In the genomic region with DNA sequence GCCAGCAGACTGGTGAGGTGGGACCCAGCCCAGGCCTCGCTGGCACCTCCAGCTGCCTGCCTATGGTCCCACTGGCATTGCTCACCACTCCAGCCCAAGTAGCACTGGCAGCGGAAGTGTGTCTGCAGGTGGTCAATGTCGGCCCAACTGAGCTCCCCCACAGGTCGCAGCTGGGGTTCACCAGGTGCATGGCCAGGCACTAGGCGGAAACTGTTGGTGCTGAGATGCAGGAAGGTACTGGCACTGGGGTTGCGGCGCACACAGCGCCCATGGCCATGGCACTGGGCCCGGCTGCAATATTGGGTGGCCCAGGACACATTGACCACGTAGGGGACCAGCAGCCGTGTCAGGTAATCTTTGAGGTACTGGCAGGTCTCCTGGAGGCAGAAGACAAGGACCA, we compare ENCODE assay signal across 20 cellular contexts. TPM values are rescaled to one million over a fixed set of nuclear protein-coding genes. Genes with fewer than 3 reads are reported as not detected.
A peak's percentile ranks its signal among the peaks of the same experiment; 100 is the strongest.
DNase-seq lines count a peak whose midpoint lies in the region; ATAC-seq, FAIRE-seq and TF ChIP-seq lines count a peak whose summit lies in the region.
"Had no signal": no experiment of that assay in that cellular context is flagged by ENCODE, and none has a peak within 500 bp of the region (broad histone marks: within the 10 kb centered on the region; RNA-seq: fewer than 3 reads in every experiment).

No MANE protein-coding gene starts in this region.

- in situ Hi-C loops in transverse colon (cut with MboI; ENCODE audit: low pct_ligation_motif_present in 1 of 4, low pct_unique_long_range_greater_than_20kb in 1 of 4, low sequenced_read_pairs in 3 of 4) = no loop called here

- peaks cover 17% of the 10 kb centered on the region for H3K23me2 ChIP-seq in H1 (ENCODE audit: low read depth, low read length)

- no peak overlapping the region for H3K14ac ChIP-seq in H1 (ENCODE audit: insufficient read length)

- no peak overlapping the region for H3K18ac ChIP-seq in H1 (ENCODE audit: extremely low read depth, low read length)

- POLR2A ChIA-PET in H1 (lab: Charles Lee; ENCODE audit: partially characterized antibody) = interaction anchor here (0.7 to 12.6 kb wide), 6 partner anchors 12 to 34 kb away, joined by 3 to 149 read pairs (median 6); partner anchors contain the start of genes HYAL1, HYAL3, IFRD2 and NAA80

- 95% methylated on average over 11 of the region's 11 CpGs; no CpG with 5 or more reads in 1 of the 2 experiments for WGBS in H1 (ENCODE audit: extremely low coverage in 1 of 2, insufficient coverage in 1 of 2, insufficient read length in 1 of 2, insufficient replicate concordance in 2 of 2, low coverage in 1 of 2, low lambda C conversion rate in 2 of 2, missing lambda C conversion rate in 1 of 2), 2 experiments
- WGBS in transverse colon (ENCODE audit: low coverage in 1 of 2), 2 donors = 85% methylated on average over 8 of the region's 11 CpGs; no CpG with 5 or more reads in 1 of the 2 donors

- no peak overlapping the region for H3K4me3 ChIP-seq in H1 (ENCODE audit: extremely low read depth in 1 of 4, insufficient read depth in 2 of 4, low read depth in 3 of 4, low read length in 4 of 4)
- H3K4me3 ChIP-seq in muscle layer of duodenum (ENCODE audit: low read depth in 1 of 2, low read length in 2 of 2) = peak overlapping the region; percentile 30 to 87
- H3K4me3 ChIP-seq in transverse colon = no peak overlapping the region
- H3K4me3 ChIP-seq: MG63, ovary, thoracic aorta had no signal

- no peak overlapping the region for H3K23ac ChIP-seq in H1 (ENCODE audit: insufficient read length)

- no peak overlapping the region for H3K4me3 Mint-ChIP-seq in activated CD8-positive, alpha-beta memory T cell treated with anti-CD3 and anti-CD28 coated beads, Interleukin-2, amount 10 ng/mL, durations not matched to agents 7 days and 5 days
- H3K4me3 Mint-ChIP-seq: activated naive CD8-positive, alpha-beta T cell treated with anti-CD3 and anti-CD28 coated beads, Interleukin-2, amount 10 ng/mL, durations not matched to agents 7 days and 5 days had no signal

- H2AK5ac ChIP-seq in H1 (ENCODE audit: low read depth, low read length) = no peak overlapping the region

- no peak overlapping the region for H3K56ac ChIP-seq in H1 (replicated peaks; ENCODE audit: insufficient read length, low read depth, low read length)

- H2BK15ac ChIP-seq in H1 (ENCODE audit: low read length) = 0 out of 2 replicates have a peak overlapping the region, but pooled peaks have one; percentile 10

- no peak overlapping the region for H2BK5ac ChIP-seq in H1 (ENCODE audit: low read depth, low read length)

- CTCF ChIA-PET in activated CD8-positive, alpha-beta memory T cell treated with anti-CD3 and anti-CD28 coated beads, Interleukin-2, amount 10 ng/mL, durations not matched to agents 7 days and 5 days (lab: Charles Lee) = interaction anchor here (1.9 to 18.0 kb wide), 3 partner anchors 15 to 57 kb away, joined by 4 to 266 read pairs (median 6); partner anchors contain the start of genes HYAL1, HYAL3, IFRD2 and NAA80
- CTCF ChIA-PET in H1 (lab: Charles Lee; ENCODE audit: partially characterized antibody) = interaction anchor here (0.6 to 3.9 kb wide), 8 partner anchors 10 to 139 kb away, joined by 3 to 17 read pairs (median 4); partner anchors contain the start of genes HYAL1 and TUSC2

- H3K4me1 ChIP-seq in H1 (replicated peaks in 1 of 4; ENCODE audit: control insufficient read depth in 3 of 4, insufficient read depth in 4 of 4, low read length in 3 of 4) (peaks cover 0 to 22% (median 16%) of the 10 kb centered on the region in 4 experiments; a peak in 6 of 7 replicates), muscle layer of duodenum (ENCODE audit: control insufficient read depth in 1 of 2, insufficient read depth in 2 of 2, low read length in 2 of 2) (peaks cover 19 to 50% of the 10 kb centered on the region in 2 donors), transverse colon (peaks cover 35 to 59% (median 54%) of the 10 kb centered on the region in 4 donors)

- no peak for TF ChIP-seq RAD21 in H1 (IDR thresholded peaks at IDR 0.05 in 1 of 2, conservative IDR thresholded peaks at IDR 0.05 in 1 of 2; ENCODE audit: low read depth in 2 of 2, low read length in 2 of 2)

- TF ChIP-seq POLR2A in H1 (IDR thresholded peaks at IDR 0.05; ENCODE audit: control extremely low read depth in 1 of 2, low read depth in 2 of 2, low read length in 2 of 2) = no peak
- TF ChIP-seq POLR2A in transverse colon (IDR thresholded peaks at IDR 0.05) = no peak
- TF ChIP-seq POLR2A in GM18505 (IDR thresholded peaks at IDR 0.05; ENCODE audit: borderline replicate concordance, extremely low read depth, insufficient read depth, insufficient read length) = no peak

- no peak for FAIRE-seq in H1 (lab: Jason Lieb, UNC)
- FAIRE-seq: G401.6 had no signal

- H2BK20ac ChIP-seq in H1 (ENCODE audit: low read length) = no peak overlapping the region

- peaks cover 50% of the 10 kb centered on the region for H3K4me1 Mint-ChIP-seq in activated CD8-positive, alpha-beta memory T cell treated with anti-CD3 and anti-CD28 coated beads, Interleukin-2, amount 10 ng/mL, durations not matched to agents 7 days and 5 days

- no peaks in the 10 kb centered on the region for H3K9me3 Mint-ChIP-seq in activated CD8-positive, alpha-beta memory T cell treated with anti-CD3 and anti-CD28 coated beads, Interleukin-2, amount 10 ng/mL, durations not matched to agents 7 days and 5 days (ENCODE audit: low read depth)
- H3K9me3 Mint-ChIP-seq: activated naive CD8-positive, alpha-beta T cell treated with anti-CD3 and anti-CD28 coated beads, Interleukin-2, amount 10 ng/mL, durations not matched to agents 7 days and 5 days had no signal

- DNase-seq in activated CD8-positive, alpha-beta memory T cell treated with anti-CD3 and anti-CD28 coated beads, Interleukin-2, amount 10 ng/mL, durations not matched to agents 7 days and 5 days = peak; percentile 38
- no peak for DNase-seq in activated CD8-positive, alpha-beta memory T cell treated with anti-CD3 and anti-CD28 coated beads, Interleukin-2, amount 50 U/mL, for 4 hours
- DNase-seq in H1 (ENCODE audit: low read depth in 1 of 2, low spot score in 2 of 2) = no peak
- no peak for DNase-seq in transverse colon
- DNase-seq in HCEC 1CT = no peak
- no peak for DNase-seq in posterior vena cava (ENCODE audit: low spot score)
- DNase-seq: 8988T; activated naive CD8-positive, alpha-beta T cell treated with anti-CD3 and anti-CD28 coated beads, Interleukin-2, amount 10 ng/mL, durations not matched to agents 7 days and 5 days; activated T-cell treated with anti-CD3 and anti-CD28 coated beads for 4 hours; cerebellar nuclear complex; erythroblast; MG63; NCI-H2081; NCI-H82; ovary; SIG-M5 had no signal

- H3K27me3 Mint-ChIP-seq in activated CD8-positive, alpha-beta memory T cell treated with anti-CD3 and anti-CD28 coated beads, Interleukin-2, amount 10 ng/mL, durations not matched to agents 7 days and 5 days = no peaks in the 10 kb centered on the region
- H3K27me3 Mint-ChIP-seq: activated naive CD8-positive, alpha-beta T cell treated with anti-CD3 and anti-CD28 coated beads, Interleukin-2, amount 10 ng/mL, durations not matched to agents 7 days and 5 days had no signal

- no peak overlapping the region for H3K9ac ChIP-seq in H1 (replicated peaks in 1 of 4; ENCODE audit: extremely low read depth in 1 of 4, low read depth in 3 of 4, low read length in 3 of 4)

- H2BK120ac ChIP-seq in H1 (replicated peaks; ENCODE audit: low read depth, low read length) = no peak overlapping the region

- H3K79me1 ChIP-seq in H1 (ENCODE audit: low read depth, low read length) = peaks cover 20% of the 10 kb centered on the region

- intact Hi-C loops in transverse colon (cut with DNase I; ENCODE audit: low total_unique reads) = no loop called here
- intact Hi-C loops in posterior vena cava (cut with DNase I) = no loop called here

- H3K36me3 Mint-ChIP-seq in activated CD8-positive, alpha-beta memory T cell treated with anti-CD3 and anti-CD28 coated beads, Interleukin-2, amount 10 ng/mL, durations not matched to agents 7 days and 5 days = peaks cover 3% of the 10 kb centered on the region

- H3K4ac ChIP-seq in H1 (replicated peaks; ENCODE audit: insufficient read length, low read depth, low read length) = no peak overlapping the region

- no peak overlapping the region for H4K5ac ChIP-seq in H1 (ENCODE audit: insufficient read length, low read depth, low read length)

- peaks cover 0 to 25% of the 10 kb centered on the region in 2 experiments; a peak in 3 of 4 replicates for H3K79me2 ChIP-seq in H1 (ENCODE audit: control insufficient read depth in 1 of 2, insufficient read depth in 2 of 2, low read length in 2 of 2)

- H4K8ac ChIP-seq in H1 (ENCODE audit: extremely low read depth, insufficient read depth, low read length) = 0 out of 2 replicates have a peak overlapping the region, but pooled peaks have one; percentile 7

- ATAC-seq in activated CD8-positive, alpha-beta memory T cell treated with anti-CD3 and anti-CD28 coated beads, Interleukin-2, amount 10 ng/mL, durations not matched to agents 7 days and 5 days = no peak
- no peak for ATAC-seq in GM18505 (IDR thresholded peaks at IDR 0.05; ENCODE audit: unreplicated experiment)

- no peak overlapping the region for H3K4me2 ChIP-seq in H1 (ENCODE audit: insufficient read depth in 1 of 2, low read depth in 2 of 2, low read length in 2 of 2)

- TF ChIP-seq EP300 in H1 (IDR thresholded peaks at IDR 0.05; ENCODE audit: borderline replicate concordance in 1 of 2, low read depth in 2 of 2, low read length in 2 of 2) (no peak), transverse colon (IDR thresholded peaks at IDR 0.05; ENCODE audit: low read depth) (no peak)

- peaks cover 16 to 34% (median 28%) of the 10 kb centered on the region in 4 experiments for H3K36me3 ChIP-seq in H1 (ENCODE audit: control insufficient read depth in 2 of 4, insufficient read depth in 4 of 4, low read length in 3 of 4)
- H3K36me3 ChIP-seq in muscle layer of duodenum (ENCODE audit: control insufficient read depth in 1 of 2, insufficient read depth in 2 of 2, low read length in 2 of 2) = peaks cover 14 to 17% of the 10 kb centered on the region in 2 donors
- H3K36me3 ChIP-seq in transverse colon = no peaks in the 10 kb centered on the region
- H3K36me3 ChIP-seq: MG63, ovary had no signal

- no peak overlapping the region for H3K27ac Mint-ChIP-seq in activated CD8-positive, alpha-beta memory T cell treated with anti-CD3 and anti-CD28 coated beads, Interleukin-2, amount 10 ng/mL, durations not matched to agents 7 days and 5 days
- H3K27ac Mint-ChIP-seq: activated naive CD8-positive, alpha-beta T cell treated with anti-CD3 and anti-CD28 coated beads, Interleukin-2, amount 10 ng/mL, durations not matched to agents 7 days and 5 days had no signal

- no peaks in the 10 kb centered on the region; a peak in 1 of 4 replicates for H3K9me3 ChIP-seq in H1 (ENCODE audit: insufficient read depth in 2 of 2, low read depth in 1 of 2, low read length in 1 of 2)
- H3K9me3 ChIP-seq in muscle layer of duodenum (ENCODE audit: control insufficient read depth in 1 of 2, low read length in 2 of 2) = no peaks in the 10 kb centered on the region
- no peaks in the 10 kb centered on the region for H3K9me3 ChIP-seq in transverse colon
- H3K9me3 ChIP-seq: MG63, ovary, thoracic aorta had no signal

- no peak for TF ChIP-seq CTCF in H1 (IDR thresholded peaks at IDR 0.05; ENCODE audit: control extremely low read depth in 1 of 3, insufficient read depth in 1 of 3, low read depth in 1 of 3, low read length in 3 of 3)
- TF ChIP-seq CTCF in transverse colon (IDR thresholded peaks at IDR 0.05) = no peak

- peaks cover 19 to 35% of the 10 kb centered on the region in 2 experiments for H4K20me1 ChIP-seq in H1 (replicated peaks in 1 of 2; ENCODE audit: control insufficient read depth in 1 of 2, insufficient read depth in 2 of 2, low read length in 2 of 2)

- H2BK12ac ChIP-seq in H1 (ENCODE audit: low read depth, low read length) = no peak overlapping the region

- H4K91ac ChIP-seq in H1 (replicated peaks; ENCODE audit: insufficient read length, low read length) = no peak overlapping the region

- H3K27ac ChIP-seq in H1 (ENCODE audit: low read depth, low read length) (no peak overlapping the region), muscle layer of duodenum (ENCODE audit: low read length) (no peak overlapping the region), transverse colon (peak overlapping the region; percentile 81 to 89 (median 85))
- H3K27ac ChIP-seq: ovary, thoracic aorta had no signal

- no peak overlapping the region for H2AFZ ChIP-seq in H1 (ENCODE audit: low read length)

- H3K27me3 ChIP-seq in H1 (replicated peaks in 1 of 4; ENCODE audit: control insufficient read depth in 3 of 4, extremely low read depth in 1 of 4, insufficient read depth in 3 of 4, low read length in 3 of 4) = no peaks in the 10 kb centered on the region
- no peaks in the 10 kb centered on the region for H3K27me3 ChIP-seq in muscle layer of duodenum (ENCODE audit: low read depth, low read length)
- no peaks in the 10 kb centered on the region for H3K27me3 ChIP-seq in transverse colon
- H3K27me3 ChIP-seq: MG63, ovary had no signal

RNA-seq across cellular contexts. Expression of gene HYAL2, which starts 4.4 kb away (rescaled TPM):
- total RNA-seq in activated CD8-positive, alpha-beta memory T cell treated with anti-CD3 and anti-CD28 coated beads, Interleukin-2, amount 10 ng/mL, durations not matched to agents 7 days and 5 days = 1 to 10 TPM; 7.4 TPM
- 51.9 and 52.2 TPM in 2 replicates for total RNA-seq in H1 (2021; fragmentation: NEBNext Ultra II Directional; extraction: Animal tissue kit (Norgen Biotek cat#: 25700))
- polyA plus RNA-seq in H1 (2011; rRNA removed) = 176 and 199 TPM in 2 replicates
- 123 TPM for polyA plus RNA-seq in H1 (2011; cell fraction: cytosol; rRNA removed)
- polyA plus RNA-seq in H1 (2011; cell fraction: nucleus; rRNA removed) = 151 TPM
- polyA plus RNA-seq in H1 (2012, experiment 1 of 2) = 31.1 to 66.1 TPM (median 59.2 TPM) in 4 replicates
- polyA plus RNA-seq in H1 (2012, experiment 2 of 2) = 59.1 TPM
- 78.6 TPM for polyA plus RNA-seq in H1 (2013, experiment 1 of 2)
- polyA plus RNA-seq in H1 (2013, experiment 2 of 2) = 81.3 TPM
- polyA minus RNA-seq in H1 (2011; rRNA and poly(A)+ RNA removed) = 73.6 and 96.1 TPM in 2 replicates
- polyA minus RNA-seq in H1 (2011; cell fraction: cytosol; rRNA and poly(A)+ RNA removed) = 48.2 TPM
- polyA minus RNA-seq in H1 (2011; cell fraction: nucleus; rRNA and poly(A)+ RNA removed) = 64.4 TPM
- 10 to 100 TPM; 18.7 to 51.1 (median 32.0) TPM for total RNA-seq in transverse colon
- 100 to 1,000 TPM in 1 of 2 donors, 10 to 100 TPM in 1; 95.2 to 130 TPM for total RNA-seq in posterior vena cava

RNA-seq across cellular contexts. Expression of gene TUSC2, which starts 9.9 kb away (rescaled TPM):
- 10 to 100 TPM; 20.4 to 25.0 TPM for total RNA-seq in activated CD8-positive, alpha-beta memory T cell treated with anti-CD3 and anti-CD28 coated beads, Interleukin-2, amount 10 ng/mL, durations not matched to agents 7 days and 5 days
- total RNA-seq in H1 (2021; fragmentation: NEBNext Ultra II Directional; extraction: Animal tissue kit (Norgen Biotek cat#: 25700)) = 30.8 and 33.3 TPM in 2 replicates
- 65.4 and 73.6 TPM in 2 replicates for polyA plus RNA-seq in H1 (2011; rRNA removed)
- 61.2 TPM for polyA plus RNA-seq in H1 (2011; cell fraction: cytosol; rRNA removed)
- 48.4 TPM for polyA plus RNA-seq in H1 (2011; cell fraction: nucleus; rRNA removed)
- polyA plus RNA-seq in H1 (2012, experiment 1 of 2) = 37.2 to 43.9 TPM (median 39.9 TPM) in 4 replicates
- polyA plus RNA-seq in H1 (2012, experiment 2 of 2) = 39.5 TPM
- 27.0 TPM for polyA plus RNA-seq in H1 (2013, experiment 1 of 2)
- 26.3 TPM for polyA plus RNA-seq in H1 (2013, experiment 2 of 2)
- polyA minus RNA-seq in H1 (2011; rRNA and poly(A)+ RNA removed) = 23.2 and 29.9 TPM in 2 replicates
- 10.8 TPM for polyA minus RNA-seq in H1 (2011; cell fraction: cytosol; rRNA and poly(A)+ RNA removed)
- polyA minus RNA-seq in H1 (2011; cell fraction: nucleus; rRNA and poly(A)+ RNA removed) = 14.3 TPM
- total RNA-seq in transverse colon = 10 to 100 TPM in 3 of 4 donors, 1 to 10 TPM in 1; 7.9 to 39.6 (median 28.0) TPM
- 10 to 100 TPM; 19.1 to 22.4 TPM for total RNA-seq in posterior vena cava

RNA-seq across cellular contexts. Expression of gene HYAL1, which starts 14.8 kb away (rescaled TPM):
- under 1 TPM; 0.14 to 0.15 TPM for total RNA-seq in activated CD8-positive, alpha-beta memory T cell treated with anti-CD3 and anti-CD28 coated beads, Interleukin-2, amount 10 ng/mL, durations not matched to agents 7 days and 5 days
- 1.7 and 2.0 TPM in 2 replicates for total RNA-seq in H1 (2021; fragmentation: NEBNext Ultra II Directional; extraction: Animal tissue kit (Norgen Biotek cat#: 25700))
- polyA plus RNA-seq in H1 (2011; rRNA removed) = 5.4 and 9.1 TPM in 2 replicates
- polyA plus RNA-seq in H1 (2011; cell fraction: cytosol; rRNA removed) = 5.7 TPM
- polyA plus RNA-seq in H1 (2011; cell fraction: nucleus; rRNA removed) = 6.6 TPM
- polyA plus RNA-seq in H1 (2012, experiment 1 of 2) = 3.9 to 4.4 TPM (median 4.0 TPM) in 4 replicates
- polyA plus RNA-seq in H1 (2012, experiment 2 of 2) = 2.7 TPM
- polyA plus RNA-seq in H1 (2013, experiment 1 of 2) = 4.9 TPM
- 4.1 TPM for polyA plus RNA-seq in H1 (2013, experiment 2 of 2)
- 5.0 and 5.9 TPM in 2 replicates for polyA minus RNA-seq in H1 (2011; rRNA and poly(A)+ RNA removed)
- polyA minus RNA-seq in H1 (2011; cell fraction: cytosol; rRNA and poly(A)+ RNA removed) = 4.9 TPM
- 6.2 TPM for polyA minus RNA-seq in H1 (2011; cell fraction: nucleus; rRNA and poly(A)+ RNA removed)
- 10 to 100 TPM in 1 of 4 donors, 1 to 10 TPM in 3; 1.8 to 13.8 (median 3.8) TPM for total RNA-seq in transverse colon
- total RNA-seq in posterior vena cava = 10 to 100 TPM; 10.6 to 11.7 TPM

RNA-seq across cellular contexts. Expression of gene HYAL3, which starts 19.0 kb away (rescaled TPM):
- total RNA-seq in activated CD8-positive, alpha-beta memory T cell treated with anti-CD3 and anti-CD28 coated beads, Interleukin-2, amount 10 ng/mL, durations not matched to agents 7 days and 5 days = 10 to 100 TPM; 13.0 to 14.3 TPM
- total RNA-seq in H1 (2021; fragmentation: NEBNext Ultra II Directional; extraction: Animal tissue kit (Norgen Biotek cat#: 25700)) = 3.2 and 4.9 TPM in 2 replicates
- 12.2 and 13.0 TPM in 2 replicates for polyA plus RNA-seq in H1 (2011; rRNA removed)
- polyA plus RNA-seq in H1 (2011; cell fraction: cytosol; rRNA removed) = 7.5 TPM
- 9.4 TPM for polyA plus RNA-seq in H1 (2011; cell fraction: nucleus; rRNA removed)
- 3.3 to 4.6 TPM (median 4.3 TPM) in 4 replicates for polyA plus RNA-seq in H1 (2012, experiment 1 of 2)
- 6.7 TPM for polyA plus RNA-seq in H1 (2012, experiment 2 of 2)
- 3.5 TPM for polyA plus RNA-seq in H1 (2013, experiment 1 of 2)
- polyA plus RNA-seq in H1 (2013, experiment 2 of 2) = 3.8 TPM
- polyA minus RNA-seq in H1 (2011; rRNA and poly(A)+ RNA removed) = 2.1 and 6.2 TPM in 2 replicates
- 5.6 TPM for polyA minus RNA-seq in H1 (2011; cell fraction: cytosol; rRNA and poly(A)+ RNA removed)
- 5.2 TPM for polyA minus RNA-seq in H1 (2011; cell fraction: nucleus; rRNA and poly(A)+ RNA removed)
- total RNA-seq in transverse colon (10 to 100 TPM in 1 of 4 donors, 1 to 10 TPM in 2, under 1 TPM in 1; 0.79 to 11.2 (median 3.8) TPM), posterior vena cava (1 to 10 TPM; 2.5 to 3.9 TPM)

RNA-seq across cellular contexts. Expression of gene NAA80, which starts 19.0 kb away (rescaled TPM):
- 10 to 100 TPM; 23.1 to 37.3 TPM for total RNA-seq in activated CD8-positive, alpha-beta memory T cell treated with anti-CD3 and anti-CD28 coated beads, Interleukin-2, amount 10 ng/mL, durations not matched to agents 7 days and 5 days
- 10.1 and 11.3 TPM in 2 replicates for total RNA-seq in H1 (2021; fragmentation: NEBNext Ultra II Directional; extraction: Animal tissue kit (Norgen Biotek cat#: 25700))
- polyA plus RNA-seq in H1 (2011; rRNA removed) = 16.7 and 23.9 TPM in 2 replicates
- 12.0 TPM for polyA plus RNA-seq in H1 (2011; cell fraction: cytosol; rRNA removed)
- 36.5 TPM for polyA plus RNA-seq in H1 (2011; cell fraction: nucleus; rRNA removed)
- polyA plus RNA-seq in H1 (2012, experiment 1 of 2) = 5.4 to 12.0 TPM (median 10.1 TPM) in 4 replicates
- 10.8 TPM for polyA plus RNA-seq in H1 (2012, experiment 2 of 2)
- polyA plus RNA-seq in H1 (2013, experiment 1 of 2) = 10.9 TPM
- 11.2 TPM for polyA plus RNA-seq in H1 (2013, experiment 2 of 2)
- 7.2 and 13.4 TPM in 2 replicates for polyA minus RNA-seq in H1 (2011; rRNA and poly(A)+ RNA removed)
- 3.4 TPM for polyA minus RNA-seq in H1 (2011; cell fraction: cytosol; rRNA and poly(A)+ RNA removed)
- polyA minus RNA-seq in H1 (2011; cell fraction: nucleus; rRNA and poly(A)+ RNA removed) = 15.6 TPM
- total RNA-seq in transverse colon (10 to 100 TPM in 1 of 4 donors, 1 to 10 TPM in 3; 5.2 to 13.0 (median 7.8) TPM), posterior vena cava (10 to 100 TPM in 1 of 2 donors, 1 to 10 TPM in 1; 9.1 to 11.1 TPM)

Comparison
In these comparisons a context has a peak if more than half of its experiments do, and no peak if none do; other contexts are left out.
1. H3K27ac ChIP-seq: peak in transverse colon (4 of 4); none in H1 (single experiment) and muscle layer of duodenum (single experiment).
2. H3K4me3 ChIP-seq: peak in muscle layer of duodenum (2 of 2); none in H1 (0 of 4) and transverse colon (0 of 4).